In the genomic region with DNA sequence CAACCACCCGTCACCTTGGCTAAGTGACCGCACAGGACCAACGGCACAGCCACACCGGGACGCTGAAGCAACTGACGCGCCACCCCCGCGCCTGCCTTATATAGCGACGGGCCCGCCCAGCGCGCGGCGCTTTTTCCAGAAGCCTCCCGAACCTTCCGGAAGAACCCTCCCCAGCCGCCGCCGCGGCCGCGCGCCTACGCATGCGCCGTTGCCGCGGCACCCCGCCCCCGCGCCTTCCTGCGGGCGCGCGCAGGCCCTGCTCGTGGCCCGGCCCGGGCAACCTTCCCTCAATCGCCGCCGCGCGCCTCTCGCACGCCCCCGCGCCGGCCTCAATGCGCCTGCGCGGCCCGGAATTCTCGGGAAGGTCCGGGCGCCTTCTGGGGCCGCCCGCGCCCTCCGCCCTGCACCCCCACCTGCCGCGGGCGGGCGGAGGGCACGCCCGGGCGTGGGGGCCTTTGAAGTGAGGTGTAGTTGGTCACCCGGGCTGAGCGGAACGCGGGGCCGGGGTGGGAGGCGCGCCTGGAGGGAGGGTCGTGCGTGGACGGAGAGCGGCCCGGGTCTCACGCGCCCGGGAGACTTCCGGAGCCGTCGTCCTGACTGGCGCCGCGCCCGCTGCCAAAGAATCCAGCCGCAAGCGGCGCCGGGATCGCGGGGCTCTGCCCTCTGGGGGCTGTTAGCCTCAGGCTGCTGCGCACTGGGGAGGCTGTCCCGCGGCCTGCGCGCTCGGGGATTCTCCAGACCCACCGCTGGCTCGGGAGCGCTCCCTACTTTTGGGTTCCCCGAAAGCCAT, we compare ENCODE assay signal across 1 cellular context.
A peak's percentile ranks its signal among the peaks of the same experiment; 100 is the strongest.
TF ChIP-seq lines count a peak whose summit lies in the region.

A gene (minus strand): TSS at position 73 of the 790 bp plus-strand sequence. CDS start 666 bp downstream, outside the sequence.

TF ChIP-seq in K562, 482 proteins besides CTCF, POLR2A, EP300 and RAD21 (continued from another document and continues in another):
- TF ChIP-seq, protein P1, sequence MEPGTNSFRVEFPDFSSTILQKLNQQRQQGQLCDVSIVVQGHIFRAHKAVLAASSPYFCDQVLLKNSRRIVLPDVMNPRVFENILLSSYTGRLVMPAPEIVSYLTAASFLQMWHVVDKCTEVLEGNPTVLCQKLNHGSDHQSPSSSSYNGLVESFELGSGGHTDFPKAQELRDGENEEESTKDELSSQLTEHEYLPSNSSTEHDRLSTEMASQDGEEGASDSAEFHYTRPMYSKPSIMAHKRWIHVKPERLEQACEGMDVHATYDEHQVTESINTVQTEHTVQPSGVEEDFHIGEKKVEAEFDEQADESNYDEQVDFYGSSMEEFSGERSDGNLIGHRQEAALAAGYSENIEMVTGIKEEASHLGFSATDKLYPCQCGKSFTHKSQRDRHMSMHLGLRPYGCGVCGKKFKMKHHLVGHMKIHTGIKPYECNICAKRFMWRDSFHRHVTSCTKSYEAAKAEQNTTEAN (CRISPR knock-in tag; IDR thresholded peaks at IDR 0.05) = no peak
- no peak for TF ChIP-seq HNRNPH1 (optimal IDR thresholded peaks at IDR 0.05; ENCODE audit: low read depth, low read length)
- no peak for TF ChIP-seq RFX7 (CRISPR knock-in tag; IDR thresholded peaks at IDR 0.05)
- no peak for TF ChIP-seq CBFA2T3 (IDR thresholded peaks at IDR 0.05)
- no peak for TF ChIP-seq DNMT1 (IDR thresholded peaks at IDR 0.05)
- TF ChIP-seq, protein P2, sequence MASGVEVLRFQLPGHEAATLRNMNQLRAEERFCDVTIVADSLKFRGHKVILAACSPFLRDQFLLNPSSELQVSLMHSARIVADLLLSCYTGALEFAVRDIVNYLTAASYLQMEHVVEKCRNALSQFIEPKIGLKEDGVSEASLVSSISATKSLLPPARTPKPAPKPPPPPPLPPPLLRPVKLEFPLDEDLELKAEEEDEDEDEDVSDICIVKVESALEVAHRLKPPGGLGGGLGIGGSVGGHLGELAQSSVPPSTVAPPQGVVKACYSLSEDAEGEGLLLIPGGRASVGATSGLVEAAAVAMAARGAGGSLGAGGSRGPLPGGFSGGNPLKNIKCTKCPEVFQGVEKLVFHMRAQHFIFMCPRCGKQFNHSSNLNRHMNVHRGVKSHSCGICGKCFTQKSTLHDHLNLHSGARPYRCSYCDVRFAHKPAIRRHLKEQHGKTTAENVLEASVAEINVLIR (CRISPR knock-in tag; IDR thresholded peaks at IDR 0.05) = no peak
- TF ChIP-seq, protein P3, sequence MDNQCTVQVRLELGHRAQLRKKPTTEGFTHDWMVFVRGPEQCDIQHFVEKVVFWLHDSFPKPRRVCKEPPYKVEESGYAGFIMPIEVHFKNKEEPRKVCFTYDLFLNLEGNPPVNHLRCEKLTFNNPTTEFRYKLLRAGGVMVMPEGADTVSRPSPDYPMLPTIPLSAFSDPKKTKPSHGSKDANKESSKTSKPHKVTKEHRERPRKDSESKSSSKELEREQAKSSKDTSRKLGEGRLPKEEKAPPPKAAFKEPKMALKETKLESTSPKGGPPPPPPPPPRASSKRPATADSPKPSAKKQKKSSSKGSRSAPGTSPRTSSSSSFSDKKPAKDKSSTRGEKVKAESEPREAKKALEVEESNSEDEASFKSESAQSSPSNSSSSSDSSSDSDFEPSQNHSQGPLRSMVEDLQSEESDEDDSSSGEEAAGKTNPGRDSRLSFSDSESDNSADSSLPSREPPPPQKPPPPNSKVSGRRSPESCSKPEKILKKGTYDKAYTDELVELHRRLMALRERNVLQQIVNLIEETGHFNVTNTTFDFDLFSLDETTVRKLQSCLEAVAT (IDR thresholded peaks at IDR 0.05) = peak in 1 of 2 experiments; percentile 77; a peak in 1 of 4 replicates
- peak; percentile 80; the same call in 1 of the 2 replicates for TF ChIP-seq FOXP1 (CRISPR knock-in tag; IDR thresholded peaks at IDR 0.05)
- TF ChIP-seq ZNF274 (IDR thresholded peaks at IDR 0.05; ENCODE audit: borderline replicate concordance, low read depth, low read length) = no peak
- TF ChIP-seq ZNF444 (CRISPR knock-in tag; IDR thresholded peaks at IDR 0.05) = no peak
- no peak for TF ChIP-seq ZNF140 (CRISPR knock-in tag; IDR thresholded peaks at IDR 0.05)
- TF ChIP-seq KLF1 (tag; IDR thresholded peaks at IDR 0.05) = peak; percentile 63; the same call in 1 of the 2 replicates
- TF ChIP-seq DMBX1 (CRISPR knock-in tag; IDR thresholded peaks at IDR 0.05; ENCODE audit: borderline replicate concordance) = peak; percentile 47; the same call in 1 of the 2 replicates
- no peak; the same call in 1 of the 2 replicates for TF ChIP-seq FOXJ2 (tag; IDR thresholded peaks at IDR 0.05)
- no peak for TF ChIP-seq DACH1 (IDR thresholded peaks at IDR 0.05; ENCODE audit: partially characterized antibody)
- no peak for TF ChIP-seq HIVEP1 (CRISPR knock-in tag; IDR thresholded peaks at IDR 0.05)
- no peak for TF ChIP-seq NR2F6 (CRISPR knock-in tag; IDR thresholded peaks at IDR 0.05)
- TF ChIP-seq IFI16 (CRISPR knock-in tag; IDR thresholded peaks at IDR 0.05) = no peak
- no peak for TF ChIP-seq MEF2D (tag; conservative IDR thresholded peaks at IDR 0.05; ENCODE audit: low read depth)
- TF ChIP-seq, protein P4, sequence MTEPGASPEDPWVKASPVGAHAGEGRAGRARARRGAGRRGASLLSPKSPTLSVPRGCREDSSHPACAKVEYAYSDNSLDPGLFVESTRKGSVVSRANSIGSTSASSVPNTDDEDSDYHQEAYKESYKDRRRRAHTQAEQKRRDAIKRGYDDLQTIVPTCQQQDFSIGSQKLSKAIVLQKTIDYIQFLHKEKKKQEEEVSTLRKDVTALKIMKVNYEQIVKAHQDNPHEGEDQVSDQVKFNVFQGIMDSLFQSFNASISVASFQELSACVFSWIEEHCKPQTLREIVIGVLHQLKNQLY (CRISPR knock-in tag; conservative IDR thresholded peaks at IDR 0.05) = no peak
- TF ChIP-seq ZNF3 (CRISPR knock-in tag; IDR thresholded peaks at IDR 0.05) = no peak
- TF ChIP-seq, protein P5, sequence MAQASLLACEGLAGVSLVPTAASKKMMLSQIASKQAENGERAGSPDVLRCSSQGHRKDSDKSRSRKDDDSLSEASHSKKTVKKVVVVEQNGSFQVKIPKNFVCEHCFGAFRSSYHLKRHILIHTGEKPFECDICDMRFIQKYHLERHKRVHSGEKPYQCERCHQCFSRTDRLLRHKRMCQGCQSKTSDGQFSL (CRISPR knock-in tag; IDR thresholded peaks at IDR 0.05) = peak; percentile 71; the same call in 1 of the 2 replicates
- TF ChIP-seq, protein P5 (tag; IDR thresholded peaks at IDR 0.05) = peak in 1 of 2 experiments; percentile 79; a peak in 2 of 4 replicates
- no peak for TF ChIP-seq CBFB (CRISPR knock-in tag; IDR thresholded peaks at IDR 0.05)
- TF ChIP-seq, protein P6, sequence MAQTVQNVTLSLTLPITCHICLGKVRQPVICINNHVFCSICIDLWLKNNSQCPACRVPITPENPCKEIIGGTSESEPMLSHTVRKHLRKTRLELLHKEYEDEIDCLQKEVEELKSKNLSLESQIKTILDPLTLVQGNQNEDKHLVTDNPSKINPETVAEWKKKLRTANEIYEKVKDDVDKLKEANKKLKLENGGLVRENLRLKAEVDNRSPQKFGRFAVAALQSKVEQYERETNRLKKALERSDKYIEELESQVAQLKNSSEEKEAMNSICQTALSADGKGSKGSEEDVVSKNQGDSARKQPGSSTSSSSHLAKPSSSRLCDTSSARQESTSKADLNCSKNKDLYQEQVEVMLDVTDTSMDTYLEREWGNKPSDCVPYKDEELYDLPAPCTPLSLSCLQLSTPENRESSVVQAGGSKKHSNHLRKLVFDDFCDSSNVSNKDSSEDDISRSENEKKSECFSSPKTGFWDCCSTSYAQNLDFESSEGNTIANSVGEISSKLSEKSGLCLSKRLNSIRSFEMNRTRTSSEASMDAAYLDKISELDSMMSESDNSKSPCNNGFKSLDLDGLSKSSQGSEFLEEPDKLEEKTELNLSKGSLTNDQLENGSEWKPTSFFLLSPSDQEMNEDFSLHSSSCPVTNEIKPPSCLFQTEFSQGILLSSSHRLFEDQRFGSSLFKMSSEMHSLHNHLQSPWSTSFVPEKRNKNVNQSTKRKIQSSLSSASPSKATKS (CRISPR knock-in tag; IDR thresholded peaks at IDR 0.05) = no peak
- TF ChIP-seq EWSR1 (IDR thresholded peaks at IDR 0.05; ENCODE audit: borderline replicate concordance, low read depth, partially characterized antibody) = no peak
- TF ChIP-seq TGIF2 (CRISPR knock-in tag; IDR thresholded peaks at IDR 0.05) = no peak
- TF ChIP-seq ZC3H11A (IDR thresholded peaks at IDR 0.05; ENCODE audit: low read depth, low read length) = no peak
- no peak for TF ChIP-seq CSDE1 (IDR thresholded peaks at IDR 0.05)
- TF ChIP-seq, protein P7, sequence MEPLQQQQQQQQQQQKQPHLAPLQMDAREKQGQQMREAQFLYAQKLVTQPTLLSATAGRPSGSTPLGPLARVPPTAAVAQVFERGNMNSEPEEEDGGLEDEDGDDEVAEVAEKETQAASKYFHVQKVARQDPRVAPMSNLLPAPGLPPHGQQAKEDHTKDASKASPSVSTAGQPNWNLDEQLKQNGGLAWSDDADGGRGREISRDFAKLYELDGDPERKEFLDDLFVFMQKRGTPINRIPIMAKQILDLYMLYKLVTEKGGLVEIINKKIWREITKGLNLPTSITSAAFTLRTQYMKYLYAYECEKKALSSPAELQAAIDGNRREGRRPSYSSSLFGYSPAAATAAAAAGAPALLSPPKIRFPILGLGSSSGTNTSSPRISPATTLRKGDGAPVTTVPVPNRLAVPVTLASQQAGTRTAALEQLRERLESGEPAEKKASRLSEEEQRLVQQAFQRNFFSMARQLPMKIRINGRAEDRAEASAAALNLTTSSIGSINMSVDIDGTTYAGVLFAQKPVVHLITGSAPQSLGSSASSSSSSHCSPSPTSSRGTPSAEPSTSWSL (CRISPR knock-in tag; IDR thresholded peaks at IDR 0.05; ENCODE audit: borderline replicate concordance) = no peak
- no peak for TF ChIP-seq HDAC6 (IDR thresholded peaks at IDR 0.05; ENCODE audit: low read depth, low read length)
- TF ChIP-seq STAG1 (CRISPR knock-in tag; IDR thresholded peaks at IDR 0.05; ENCODE audit: borderline replicate concordance) = no peak
- TF ChIP-seq, protein P8, sequence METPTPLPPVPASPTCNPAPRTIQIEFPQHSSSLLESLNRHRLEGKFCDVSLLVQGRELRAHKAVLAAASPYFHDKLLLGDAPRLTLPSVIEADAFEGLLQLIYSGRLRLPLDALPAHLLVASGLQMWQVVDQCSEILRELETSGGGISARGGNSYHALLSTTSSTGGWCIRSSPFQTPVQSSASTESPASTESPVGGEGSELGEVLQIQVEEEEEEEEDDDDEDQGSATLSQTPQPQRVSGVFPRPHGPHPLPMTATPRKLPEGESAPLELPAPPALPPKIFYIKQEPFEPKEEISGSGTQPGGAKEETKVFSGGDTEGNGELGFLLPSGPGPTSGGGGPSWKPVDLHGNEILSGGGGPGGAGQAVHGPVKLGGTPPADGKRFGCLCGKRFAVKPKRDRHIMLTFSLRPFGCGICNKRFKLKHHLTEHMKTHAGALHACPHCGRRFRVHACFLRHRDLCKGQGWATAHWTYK (CRISPR knock-in tag; IDR thresholded peaks at IDR 0.05) = peak; percentile 48
- peak; percentile 89 for TF ChIP-seq L3MBTL2 (IDR thresholded peaks at IDR 0.05)
- TF ChIP-seq LARP7 (IDR thresholded peaks at IDR 0.05) = no peak
- TF ChIP-seq HSF4 (CRISPR knock-in tag; IDR thresholded peaks at IDR 0.05; ENCODE audit: borderline replicate concordance) = no peak
- no peak for TF ChIP-seq SMARCC2 (IDR thresholded peaks at IDR 0.05; ENCODE audit: low read depth)
- no peak for TF ChIP-seq SRSF1 (IDR thresholded peaks at IDR 0.05; ENCODE audit: low read depth, low read length)
- no peak for TF ChIP-seq ZNF76 (CRISPR knock-in tag; IDR thresholded peaks at IDR 0.05; ENCODE audit: borderline replicate concordance)
- TF ChIP-seq MEIS2 (IDR thresholded peaks at IDR 0.05; ENCODE audit: partially characterized antibody) = peak; percentile 84
- TF ChIP-seq, protein P9, sequence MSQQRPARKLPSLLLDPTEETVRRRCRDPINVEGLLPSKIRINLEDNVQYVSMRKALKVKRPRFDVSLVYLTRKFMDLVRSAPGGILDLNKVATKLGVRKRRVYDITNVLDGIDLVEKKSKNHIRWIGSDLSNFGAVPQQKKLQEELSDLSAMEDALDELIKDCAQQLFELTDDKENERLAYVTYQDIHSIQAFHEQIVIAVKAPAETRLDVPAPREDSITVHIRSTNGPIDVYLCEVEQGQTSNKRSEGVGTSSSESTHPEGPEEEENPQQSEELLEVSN (IDR thresholded peaks at IDR 0.05; ENCODE audit: borderline replicate concordance in 1 of 2, extremely low read depth in 1 of 2, insufficient read depth in 1 of 2, insufficient read length in 1 of 2, low read depth in 1 of 2, low read length in 1 of 2, poor library complexity in 1 of 2, severe bottlenecking in 1 of 2) = peak; percentile 49 to 52
- peak; percentile 77 for TF ChIP-seq ELF1 (tag; IDR thresholded peaks at IDR 0.05)
- no peak for TF ChIP-seq ZEB2 (IDR thresholded peaks at IDR 0.05)
- TF ChIP-seq, protein P10, sequence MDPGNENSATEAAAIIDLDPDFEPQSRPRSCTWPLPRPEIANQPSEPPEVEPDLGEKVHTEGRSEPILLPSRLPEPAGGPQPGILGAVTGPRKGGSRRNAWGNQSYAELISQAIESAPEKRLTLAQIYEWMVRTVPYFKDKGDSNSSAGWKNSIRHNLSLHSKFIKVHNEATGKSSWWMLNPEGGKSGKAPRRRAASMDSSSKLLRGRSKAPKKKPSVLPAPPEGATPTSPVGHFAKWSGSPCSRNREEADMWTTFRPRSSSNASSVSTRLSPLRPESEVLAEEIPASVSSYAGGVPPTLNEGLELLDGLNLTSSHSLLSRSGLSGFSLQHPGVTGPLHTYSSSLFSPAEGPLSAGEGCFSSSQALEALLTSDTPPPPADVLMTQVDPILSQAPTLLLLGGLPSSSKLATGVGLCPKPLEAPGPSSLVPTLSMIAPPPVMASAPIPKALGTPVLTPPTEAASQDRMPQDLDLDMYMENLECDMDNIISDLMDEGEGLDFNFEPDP (CRISPR knock-in tag; IDR thresholded peaks at IDR 0.05) = no peak
- no peak for TF ChIP-seq CREBBP (IDR thresholded peaks at IDR 0.05; ENCODE audit: low read depth, low read length)
- TF ChIP-seq ZFPM2 (CRISPR knock-in tag; IDR thresholded peaks at IDR 0.05) = no peak
- TF ChIP-seq ZNF263 (CRISPR knock-in tag; IDR thresholded peaks at IDR 0.05; ENCODE audit: borderline replicate concordance) = peak; percentile 10; the same call in 1 of the 2 replicates
- TF ChIP-seq PYGO2 (tag; IDR thresholded peaks at IDR 0.05) = no peak
- TF ChIP-seq, protein P11, sequence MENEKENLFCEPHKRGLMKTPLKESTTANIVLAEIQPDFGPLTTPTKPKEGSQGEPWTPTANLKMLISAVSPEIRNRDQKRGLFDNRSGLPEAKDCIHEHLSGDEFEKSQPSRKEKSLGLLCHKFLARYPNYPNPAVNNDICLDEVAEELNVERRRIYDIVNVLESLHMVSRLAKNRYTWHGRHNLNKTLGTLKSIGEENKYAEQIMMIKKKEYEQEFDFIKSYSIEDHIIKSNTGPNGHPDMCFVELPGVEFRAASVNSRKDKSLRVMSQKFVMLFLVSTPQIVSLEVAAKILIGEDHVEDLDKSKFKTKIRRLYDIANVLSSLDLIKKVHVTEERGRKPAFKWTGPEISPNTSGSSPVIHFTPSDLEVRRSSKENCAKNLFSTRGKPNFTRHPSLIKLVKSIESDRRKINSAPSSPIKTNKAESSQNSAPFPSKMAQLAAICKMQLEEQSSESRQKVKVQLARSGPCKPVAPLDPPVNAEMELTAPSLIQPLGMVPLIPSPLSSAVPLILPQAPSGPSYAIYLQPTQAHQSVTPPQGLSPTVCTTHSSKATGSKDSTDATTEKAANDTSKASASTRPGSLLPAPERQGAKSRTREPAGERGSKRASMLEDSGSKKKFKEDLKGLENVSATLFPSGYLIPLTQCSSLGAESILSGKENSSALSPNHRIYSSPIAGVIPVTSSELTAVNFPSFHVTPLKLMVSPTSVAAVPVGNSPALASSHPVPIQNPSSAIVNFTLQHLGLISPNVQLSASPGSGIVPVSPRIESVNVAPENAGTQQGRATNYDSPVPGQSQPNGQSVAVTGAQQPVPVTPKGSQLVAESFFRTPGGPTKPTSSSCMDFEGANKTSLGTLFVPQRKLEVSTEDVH (IDR thresholded peaks at IDR 0.05; ENCODE audit: low read depth, partially characterized antibody) = no peak
